Comparison of ENCODE assay signal across 21 cellular contexts in the genomic region with DNA sequence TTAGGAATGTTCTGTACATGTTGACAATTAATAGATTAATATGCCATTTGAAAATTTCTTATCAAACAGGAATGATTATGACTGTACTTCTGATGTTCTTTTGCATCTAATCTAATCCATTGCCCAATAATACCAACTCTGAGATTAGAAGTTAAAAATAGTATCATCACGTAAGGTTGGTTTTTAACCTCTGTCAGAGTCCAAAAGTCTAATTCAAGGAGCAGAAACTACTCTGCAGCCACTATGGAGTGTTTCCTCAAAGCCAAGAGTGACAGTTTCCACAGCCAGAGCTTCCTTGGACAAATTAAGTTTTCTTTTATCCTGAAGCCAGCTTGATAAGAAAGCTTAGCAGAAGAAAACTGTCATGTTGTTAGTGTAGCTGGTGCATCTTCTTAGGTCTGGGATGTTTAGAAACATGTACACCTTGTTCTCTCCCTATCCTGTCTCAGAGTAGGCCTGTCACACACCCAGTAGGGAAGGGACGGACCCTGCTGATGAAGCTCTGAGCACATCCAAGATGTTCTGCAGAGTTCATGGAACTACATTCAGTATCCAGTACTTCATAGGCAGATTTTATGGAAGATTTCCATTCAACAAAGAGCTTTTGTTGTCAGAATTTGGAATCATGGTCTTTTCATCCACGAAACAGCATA. TPM values are rescaled to one million over a fixed set of nuclear protein-coding genes. Genes with fewer than 3 reads are reported as not detected.
DNase-seq lines count a peak whose midpoint lies in the region; ATAC-seq, FAIRE-seq and TF ChIP-seq lines count a peak whose summit lies in the region.
"Had no signal": no experiment of that assay in that cellular context is flagged by ENCODE, and none has a peak within 500 bp of the region (broad histone marks: within the 10 kb centered on the region; RNA-seq: fewer than 3 reads in every experiment).

No MANE protein-coding gene starts in this region.

- WGBS in hepatocyte (ENCODE audit: low lambda C conversion rate, missing lambda C conversion rate) = 80% methylated on average over 3 of the region's 3 CpGs
- WGBS in HepG2 (ENCODE audit: low lambda C conversion rate) = 61% methylated on average over 3 of the region's 3 CpGs
- 85 to 89% methylated on average over 3 of the region's 3 CpGs for WGBS in upper lobe of left lung, 2 donors

- POLR2A ChIA-PET in HepG2 (lab: Yijun Ruan, JAX) = no interaction called here

- no peak overlapping the region for H3K9ac ChIP-seq in duodenal mucosa (ENCODE audit: low read depth in 1 of 2, low read length in 2 of 2)
- no peak overlapping the region for H3K9ac ChIP-seq in HepG2 (ENCODE audit: insufficient read depth, low read depth, low read length)

- H3K27ac ChIP-seq in duodenal mucosa (ENCODE audit: low read depth, low read length) = peak overlapping the region; percentile 51
- peak overlapping the region; percentile 86 for H3K27ac ChIP-seq in hepatocyte
- no peak overlapping the region for H3K27ac ChIP-seq in HepG2 (ENCODE audit: extremely low read length, insufficient read depth, low read length)
- H3K27ac ChIP-seq in osteoblast (ENCODE audit: low read depth, low read length) = no peak overlapping the region
- H3K27ac ChIP-seq in upper lobe of left lung = no peak overlapping the region

- peaks cover 7% of the 10 kb centered on the region; the same call in 1 of the 2 replicates for H3K27me3 Mint-ChIP-seq in HFFc6 (ENCODE audit: insufficient read depth)

- H2AFZ ChIP-seq in hepatocyte (no peak overlapping the region), HepG2 (ENCODE audit: low read length) (no peak overlapping the region), osteoblast (ENCODE audit: low read length) (no peak overlapping the region)
- H2AFZ ChIP-seq: GM23338 had no signal

- TF ChIP-seq POLR2A in HepG2 (IDR thresholded peaks at IDR 0.05; ENCODE audit: insufficient read depth in 1 of 2, low read depth in 2 of 2, low read length in 2 of 2) (no peak), upper lobe of left lung (IDR thresholded peaks at IDR 0.05) (no peak)

- H3K9me3 ChIP-seq in duodenal mucosa (ENCODE audit: control insufficient read depth in 1 of 2, low read length in 2 of 2) (peaks cover 8 to 12% of the 10 kb centered on the region in 2 donors), hepatocyte (ENCODE audit: low read depth) (no peaks in the 10 kb centered on the region), HepG2 (ENCODE audit: low read length) (no peaks in the 10 kb centered on the region), osteoblast (ENCODE audit: low read depth, low read length) (peaks cover 4% of the 10 kb centered on the region), upper lobe of left lung (no peaks in the 10 kb centered on the region)
- H3K9me3 ChIP-seq: Caco-2 had no signal

- FAIRE-seq in HepG2 (lab: Jason Lieb, UNC) = no peak
- FAIRE-seq: D721Med, GM12878, GM19239 had no signal

- H3K4me1 ChIP-seq in duodenal mucosa (ENCODE audit: control insufficient read depth in 1 of 2, insufficient read depth in 2 of 2, low read length in 2 of 2) = peaks cover 6 to 13% of the 10 kb centered on the region in 2 donors
- peaks cover 7% of the 10 kb centered on the region for H3K4me1 ChIP-seq in hepatocyte (ENCODE audit: insufficient read depth)
- H3K4me1 ChIP-seq in HepG2 (ENCODE audit: insufficient read depth, low read length) = peaks cover 30% of the 10 kb centered on the region
- no peaks in the 10 kb centered on the region for H3K4me1 ChIP-seq in osteoblast (ENCODE audit: insufficient read depth, low read length)
- H3K4me1 ChIP-seq in upper lobe of left lung = no peaks in the 10 kb centered on the region

- TF ChIP-seq CTCF in hepatocyte (IDR thresholded peaks at IDR 0.05; ENCODE audit: poor library complexity) = no peak
- no peak for TF ChIP-seq CTCF in HepG2 (CRISPR knock-in tag; IDR thresholded peaks at IDR 0.05)
- no peak for TF ChIP-seq CTCF in osteoblast (IDR thresholded peaks at IDR 0.05; ENCODE audit: extremely low read depth, low read depth, low read length)
- TF ChIP-seq CTCF in upper lobe of left lung (IDR thresholded peaks at IDR 0.05) = no peak
- no peak for TF ChIP-seq CTCF in HFFc6 (IDR thresholded peaks at IDR 0.05)

- H3K27ac Mint-ChIP-seq in HFFc6 = no peak overlapping the region
- H3K27ac Mint-ChIP-seq: CD4-positive, alpha-beta memory T cell; GM23338; H9 had no signal

- H3K27me3 ChIP-seq in duodenal mucosa (ENCODE audit: control insufficient read depth in 1 of 2, insufficient read depth in 2 of 2, low read length in 2 of 2) (no peaks in the 10 kb centered on the region), hepatocyte (no peaks in the 10 kb centered on the region), HepG2 (ENCODE audit: control insufficient read depth in 1 of 2, insufficient read depth in 2 of 2, low read length in 2 of 2) (no peaks in the 10 kb centered on the region), osteoblast (ENCODE audit: insufficient read depth, low read length) (no peaks in the 10 kb centered on the region), upper lobe of left lung (no peaks in the 10 kb centered on the region)

- in situ Hi-C loops in HepG2 (cut with HindIII; ENCODE audit: extremely low pct_ligation_motif_present, low pct_unique_long_range_greater_than_20kb) = no loop called here

- no peak for ATAC-seq in HepG2
- ATAC-seq in upper lobe of left lung (ENCODE audit: low FRiP score in 2 of 2) = no peak
- no peak for ATAC-seq in HG03025 (IDR thresholded peaks at IDR 0.05; ENCODE audit: low FRiP score, unreplicated experiment)
- ATAC-seq: GM12878, GM23338, HCT116 had no signal

- no peaks in the 10 kb centered on the region for H3K9me3 Mint-ChIP-seq in HFFc6

- H3K4me3 ChIP-seq in duodenal mucosa (ENCODE audit: low read depth in 1 of 2, low read length in 2 of 2) (peak overlapping the region in 1 of 2 donors; percentile 21), hepatocyte (no peak overlapping the region), HepG2 (replicated peaks in 1 of 3; ENCODE audit: insufficient read depth in 1 of 3, low read depth in 2 of 3, low read length in 3 of 3) (no peak overlapping the region), osteoblast (ENCODE audit: insufficient read depth, low read length) (no peak overlapping the region), upper lobe of left lung (no peak overlapping the region)
- H3K4me3 ChIP-seq: GM12878, GM23338 had no signal

- no TSS peak for BruUV-seq in HepG2 (replicated peaks; lab: Mats Ljungman, UMichigan)

- CTCF ChIA-PET in HepG2 (lab: Yijun Ruan, JAX; ENCODE audit: low intra/inter-chr PET ratio, low total read pairs) = no interaction called here

- H3K79me2 ChIP-seq in hepatocyte (no peaks in the 10 kb centered on the region), HepG2 (ENCODE audit: insufficient read depth, low read length) (no peaks in the 10 kb centered on the region), osteoblast (ENCODE audit: insufficient read depth, low read length) (no peaks in the 10 kb centered on the region)

- intact Hi-C loops in HepG2 (cut with micrococcal nuclease; ENCODE audit: unreplicated experiment) = no loop called here

- H3K4me2 ChIP-seq in hepatocyte = peak overlapping the region; percentile 22
- H3K4me2 ChIP-seq in HepG2 (ENCODE audit: low read depth, low read length) = no peak overlapping the region
- H3K4me2 ChIP-seq in osteoblast (ENCODE audit: insufficient read depth, low read length) = no peak overlapping the region
- H3K4me2 ChIP-seq: GM23338 had no signal

- DNase-seq in hepatocyte (ENCODE audit: low spot score) = peak; percentile 23
- DNase-seq in HepG2 (ENCODE audit: low spot score) = no peak
- peak; percentile 25 for DNase-seq in osteoblast (ENCODE audit: insufficient read length, low spot score, missing footprints)
- DNase-seq in putamen (ENCODE audit: low spot score) = no peak
- no peak for DNase-seq in upper lobe of left lung
- no peak for DNase-seq in HFFc6
- DNase-seq: C1 segment of cervical spinal cord; Caco-2; CD4-positive, alpha-beta memory T cell; DMS 273 treated with DMSO at 0.1 percent for 48 hours; DMS79; EL; GDM1; H9 had no signal

- H3K36me3 ChIP-seq in duodenal mucosa (ENCODE audit: control insufficient read depth in 1 of 2, insufficient read depth in 2 of 2, low read length in 2 of 2) (no peaks in the 10 kb centered on the region), hepatocyte (replicated peaks; ENCODE audit: insufficient read depth, low read depth) (no peaks in the 10 kb centered on the region), HepG2 (replicated peaks in 1 of 2; ENCODE audit: control insufficient read depth in 1 of 2, insufficient read depth in 2 of 2, low read length in 2 of 2) (no peaks in the 10 kb centered on the region), osteoblast (ENCODE audit: insufficient read depth, low read length) (no peaks in the 10 kb centered on the region), upper lobe of left lung (no peaks in the 10 kb centered on the region)

- no peak for TF ChIP-seq RAD21 in HepG2 (CRISPR knock-in tag; IDR thresholded peaks at IDR 0.05)

- 0 out of 2 replicates have a peak, but pooled peaks cover 5% of the 10 kb centered on the region for H3K36me3 Mint-ChIP-seq in HFFc6 (ENCODE audit: low read depth)

- no peaks in the 10 kb centered on the region for H3K4me1 Mint-ChIP-seq in HFFc6 (ENCODE audit: low read depth)
- H3K4me1 Mint-ChIP-seq: CD4-positive, alpha-beta memory T cell had no signal

- no peaks in the 10 kb centered on the region for H3K9me2 ChIP-seq in hepatocyte (replicated peaks; ENCODE audit: insufficient read depth)

- H3K4me3 Mint-ChIP-seq in HFFc6 = no peak overlapping the region
- H3K4me3 Mint-ChIP-seq: CD4-positive, alpha-beta memory T cell; GM23338; H9 had no signal

- no peak for TF ChIP-seq EP300 in HepG2 (IDR thresholded peaks at IDR 0.05; ENCODE audit: low read depth in 2 of 2, low read length in 2 of 2)
- TF ChIP-seq EP300 in HepG2 (CRISPR knock-in tag; IDR thresholded peaks at IDR 0.05; ENCODE audit: borderline replicate concordance) = no peak
- no peak for TF ChIP-seq EP300 in upper lobe of left lung (IDR thresholded peaks at IDR 0.05)

- H4K20me1 ChIP-seq in hepatocyte (ENCODE audit: insufficient read depth, poor library complexity, severe bottlenecking) (no peaks in the 10 kb centered on the region), HepG2 (ENCODE audit: insufficient read depth, low read length) (no peaks in the 10 kb centered on the region), osteoblast (ENCODE audit: insufficient read depth, low read length) (no peaks in the 10 kb centered on the region)

RNA-seq across cellular contexts. Expression of a gene that starts 20.4 kb away (rescaled TPM):
- 41.4 and 44.1 TPM in 2 replicates for total RNA-seq in hepatocyte
- polyA plus RNA-seq in hepatocyte = 11.8 and 12.6 TPM in 2 replicates
- 25.8 and 40.8 TPM in 2 replicates for total RNA-seq in HepG2 (2016; rRNA removed; fragmentation: Illumina TruSeq; extraction: Trizol)
- 3.7 and 4.1 TPM in 2 replicates for total RNA-seq in HepG2 (2016; cell fraction: cytosol; rRNA removed; fragmentation: Illumina TruSeq; extraction: Trizol; ENCODE audit: low read depth)
- total RNA-seq in HepG2 (2016; cell fraction: insoluble cytoplasmic fraction; rRNA removed; fragmentation: Illumina TruSeq; extraction: Trizol) = 24.9 and 40.9 TPM in 2 replicates
- 17.4 and 21.4 TPM in 2 replicates for total RNA-seq in HepG2 (2016; cell fraction: membrane; rRNA removed; fragmentation: Illumina TruSeq; extraction: Trizol)
- 17.9 and 19.5 TPM in 2 replicates for total RNA-seq in HepG2 (2016; cell fraction: nucleus; rRNA removed; fragmentation: Illumina TruSeq; extraction: Trizol)
- polyA plus RNA-seq in HepG2 (2011; rRNA removed) = 5.4 and 6.9 TPM in 2 replicates
- 2.4 and 3.7 TPM in 2 replicates for polyA plus RNA-seq in HepG2 (2011; cell fraction: cytosol; rRNA removed)
- 2.4 TPM in 2 replicates for polyA plus RNA-seq in HepG2 (2011; cell fraction: nucleus; rRNA removed)
- 8.6 and 12.2 TPM in 2 replicates for polyA plus RNA-seq in HepG2 (2012)
- 2.3 and 2.7 TPM in 2 replicates for polyA plus RNA-seq in HepG2 (2016; cell fraction: cytosol; fragmentation: Illumina TruSeq; extraction: Trizol; ENCODE audit: low read depth)
- polyA plus RNA-seq in HepG2 (2016; cell fraction: insoluble cytoplasmic fraction; fragmentation: Illumina TruSeq; extraction: Trizol; ENCODE audit: low read depth) = 43.6 and 50.6 TPM in 2 replicates
- polyA plus RNA-seq in HepG2 (2016; cell fraction: membrane; fragmentation: Illumina TruSeq; extraction: Trizol; ENCODE audit: low read depth) = 11.4 and 12.6 TPM in 2 replicates
- 20.1 and 21.9 TPM in 2 replicates for polyA plus RNA-seq in HepG2 (2016; cell fraction: nucleus; fragmentation: Illumina TruSeq; extraction: Trizol; ENCODE audit: insufficient read depth, low read depth)
- polyA minus RNA-seq in HepG2 (2011; rRNA and poly(A)+ RNA removed; ENCODE audit: low replicate concordance) = 2.6 and 3.4 TPM in 2 replicates
- 3.4 and 6.0 TPM in 2 replicates for polyA minus RNA-seq in HepG2 (2011; cell fraction: cytosol; rRNA and poly(A)+ RNA removed)
- polyA minus RNA-seq in HepG2 (2011; cell fraction: nucleus; rRNA and poly(A)+ RNA removed) = 8.8 and 9.7 TPM in 2 replicates
- 20.3 TPM in 2 replicates for total RNA-seq in osteoblast
- 10 to 100 TPM; 17.7 to 54.8 (median 23.7) TPM for total RNA-seq in upper lobe of left lung
- total RNA-seq in HFFc6 (2021; fragmentation: NEBNext Ultra II Directional; extraction: Animal tissue kit (Norgen Biotek cat#: 25700)) = 10 to 100 TPM; 28.3 to 33.8 (median 30.5) TPM

RNA-seq across cellular contexts. Expression of a gene that starts 53.2 kb away (rescaled TPM):
- total RNA-seq in hepatocyte (8.5 and 10.3 TPM in 2 replicates), HepG2 (2016; rRNA removed; fragmentation: Illumina TruSeq; extraction: Trizol) (14.3 and 17.1 TPM in 2 replicates), osteoblast (8.3 and 9.1 TPM in 2 replicates), upper lobe of left lung (10 to 100 TPM in 3 of 6 donors, 1 to 10 TPM in 3; 4.9 to 19.3 (median 8.9) TPM)
- polyA plus RNA-seq in hepatocyte (3.0 and 3.2 TPM in 2 replicates), HepG2 (2011; rRNA removed) (8.2 and 9.4 TPM in 2 replicates)
- total RNA-seq in HepG2 (2016; cell fraction: cytosol; rRNA removed; fragmentation: Illumina TruSeq; extraction: Trizol; ENCODE audit: low read depth) = 33.7 and 40.0 TPM in 2 replicates
- total RNA-seq in HepG2 (2016; cell fraction: insoluble cytoplasmic fraction; rRNA removed; fragmentation: Illumina TruSeq; extraction: Trizol) = 13.3 and 16.6 TPM in 2 replicates
- 18.7 and 20.0 TPM in 2 replicates for total RNA-seq in HepG2 (2016; cell fraction: membrane; rRNA removed; fragmentation: Illumina TruSeq; extraction: Trizol)
- total RNA-seq in HepG2 (2016; cell fraction: nucleus; rRNA removed; fragmentation: Illumina TruSeq; extraction: Trizol) = 20.9 and 21.1 TPM in 2 replicates
- 3.3 and 4.8 TPM in 2 replicates for polyA plus RNA-seq in HepG2 (2011; cell fraction: cytosol; rRNA removed)
- 8.3 and 10.6 TPM in 2 replicates for polyA plus RNA-seq in HepG2 (2011; cell fraction: nucleus; rRNA removed)
- 10.0 and 14.1 TPM in 2 replicates for polyA plus RNA-seq in HepG2 (2012)
- 0.59 and 0.72 TPM in 2 replicates for polyA plus RNA-seq in HepG2 (2016; cell fraction: cytosol; fragmentation: Illumina TruSeq; extraction: Trizol; ENCODE audit: low read depth)
- 7.3 and 8.6 TPM in 2 replicates for polyA plus RNA-seq in HepG2 (2016; cell fraction: insoluble cytoplasmic fraction; fragmentation: Illumina TruSeq; extraction: Trizol; ENCODE audit: low read depth)
- 1.5 and 1.7 TPM in 2 replicates for polyA plus RNA-seq in HepG2 (2016; cell fraction: membrane; fragmentation: Illumina TruSeq; extraction: Trizol; ENCODE audit: low read depth)
- 14.0 and 14.4 TPM in 2 replicates for polyA plus RNA-seq in HepG2 (2016; cell fraction: nucleus; fragmentation: Illumina TruSeq; extraction: Trizol; ENCODE audit: insufficient read depth, low read depth)
- 4.3 and 5.5 TPM in 2 replicates for polyA minus RNA-seq in HepG2 (2011; rRNA and poly(A)+ RNA removed; ENCODE audit: low replicate concordance)
- 9.5 and 17.6 TPM in 2 replicates for polyA minus RNA-seq in HepG2 (2011; cell fraction: cytosol; rRNA and poly(A)+ RNA removed)
- polyA minus RNA-seq in HepG2 (2011; cell fraction: nucleus; rRNA and poly(A)+ RNA removed) = 60.2 and 61.7 TPM in 2 replicates
- total RNA-seq in HFFc6 (2021; fragmentation: NEBNext Ultra II Directional; extraction: Animal tissue kit (Norgen Biotek cat#: 25700)) = 1 to 10 TPM; 4.5 to 6.2 (median 5.4) TPM

Comparison
In these comparisons a context has a peak if more than half of its experiments do, and no peak if none do; other contexts are left out.
1. H3K27ac ChIP-seq: peak in duodenal mucosa (single experiment) and hepatocyte (single experiment); none in HepG2 (single experiment), osteoblast (single experiment) and upper lobe of left lung (0 of 4).
2. DNase-seq: peak in hepatocyte (single experiment) and osteoblast (single experiment); none in HepG2 (single experiment), putamen (single experiment), upper lobe of left lung (0 of 2) and HFFc6 (single experiment).